In genomic region chrX:22339459-22339858, GRCh38 we compare ENCODE assay signal across 15 cellular contexts.
DNase-seq lines count a peak whose midpoint lies in the region; ATAC-seq and FAIRE-seq lines count a peak whose summit lies in the region.
"Had no signal": no experiment of that assay in that cellular context is flagged by ENCODE, and none has a peak within 500 bp of the region (broad histone marks: within the 10 kb centered on the region; RNA-seq: fewer than 3 reads in every experiment).

No MANE protein-coding gene starts in this region.

- no peak for ATAC-seq in HG03520 (IDR thresholded peaks at IDR 0.05; ENCODE audit: unreplicated experiment)
- ATAC-seq: CD8-positive, alpha-beta T cell had no signal

- DNase-seq in HTR-8/SVneo (ENCODE audit: insufficient read length, low spot score) (no peak), SJCRH30 (no peak), NCI-H524 treated with DMSO at 0.1 percent for 48 hours (lab: John Stamatoyannopoulos, UW) (no peak)
- DNase-seq in activated effector memory CD4-positive, alpha-beta T cell treated with anti-CD3 and anti-CD28 coated beads, Interleukin-2, amount 50 U/mL, for 16 hours = no peak
- no peak for DNase-seq in stimulated activated CD8-positive, alpha-beta memory T cell treated with anti-CD3 and anti-CD28 coated beads, Interleukin-4, amount 100 ng/mL, for 48 hours
- DNase-seq: CD8-positive, alpha-beta T cell; COR-L47; DND-41; GF-D8; H7; Kasumi-1; KBM-7 had no signal

- no peaks in the 10 kb centered on the region for H3K27me3 ChIP-seq in SJCRH30
- H3K27me3 ChIP-seq in iPS-20b (ENCODE audit: insufficient read depth, low read length) = no peaks in the 10 kb centered on the region

- no peaks in the 10 kb centered on the region for H3K36me3 ChIP-seq in SJCRH30
- no peaks in the 10 kb centered on the region for H3K36me3 ChIP-seq in iPS-20b (ENCODE audit: insufficient read depth, low read depth, low read length)

- H3K4me3 ChIP-seq in SJCRH30 = no peak overlapping the region
- H3K4me3 ChIP-seq in iPS-20b (ENCODE audit: low read length) = no peak overlapping the region

- peak overlapping the region; percentile 96 for H3K27ac ChIP-seq in SJCRH30
- no peak overlapping the region for H3K27ac ChIP-seq in iPS-20b (ENCODE audit: low read length)

- FAIRE-seq in HTR-8/SVneo (lab: Jason Lieb, UNC) = peak; percentile 33
- FAIRE-seq: GM19239 had no signal

- H3K9me3 ChIP-seq in SJCRH30 (replicated peaks) (peaks cover 8% of the 10 kb centered on the region), iPS-20b (ENCODE audit: insufficient read depth, low read depth, low read length) (no peaks in the 10 kb centered on the region)

- H3K4me1 ChIP-seq in SJCRH30 (peaks cover 33% of the 10 kb centered on the region), iPS-20b (ENCODE audit: insufficient read depth, low read length) (peaks cover 12% of the 10 kb centered on the region)

- H3K9ac ChIP-seq in iPS-20b (ENCODE audit: low read depth, low read length) = peak overlapping the region; percentile 27; the same call in 1 of the 2 replicates
